In genomic region chr2:163733301-163733938, GRCh38 we compare ENCODE assay signal across 9 cellular contexts. TPM values are rescaled to one million over a fixed set of nuclear protein-coding genes. Genes with fewer than 3 reads are reported as not detected.
DNase-seq lines count a peak whose midpoint lies in the region; ATAC-seq and TF ChIP-seq lines count a peak whose summit lies in the region.
"Had no signal": no experiment of that assay in that cellular context is flagged by ENCODE, and none has a peak within 500 bp of the region (broad histone marks: within the 10 kb centered on the region; RNA-seq: fewer than 3 reads in every experiment).

No MANE protein-coding gene starts in this region.

- peak overlapping the region; percentile 51 to 95 (median 90) for H3K27ac ChIP-seq in spleen

- TF ChIP-seq CTCF in MCF 10A (IDR thresholded peaks at IDR 0.05; ENCODE audit: unreplicated experiment) (no peak), spleen (IDR thresholded peaks at IDR 0.05 in 8 of 11, conservative IDR thresholded peaks at IDR 0.05 in 3 of 11) (no peak)

- no peaks in the 10 kb centered on the region for H3K27me3 Mint-ChIP-seq in MCF 10A (ENCODE audit: insufficient read depth, unreplicated experiment)
- H3K27me3 Mint-ChIP-seq in activated T-helper 2 cell treated with anti-CD3 and anti-CD28 coated beads, Interferon-gamma antibody, Interleukin-2, Interleukin-4, amounts not matched to agents 10 μg/mL and 5 μg/mL and 100 μg/mL, durations not matched to agents 14 hours and 24 hours and 36 hours (ENCODE audit: low read depth): peaks cover 31% of the 10 kb centered on the region
- peaks cover 13% of the 10 kb centered on the region for H3K27me3 Mint-ChIP-seq in activated CD4-positive, alpha-beta memory T cell treated with anti-CD3 and anti-CD28 coated beads for 36 hours

- peak; percentile 55 for DNase-seq in LHCN-M2 (ENCODE audit: low read depth)
- DNase-seq in MCF 10A (ENCODE audit: unreplicated experiment): peak; percentile 47
- peak; percentile 60 for DNase-seq in kidney glomerular epithelial cell (lab: John Stamatoyannopoulos, UW)
- DNase-seq in spleen: peak; percentile 59
- DNase-seq in activated T-helper 2 cell treated with anti-CD3 and anti-CD28 coated beads, Interferon-gamma antibody, Interleukin-2, Interleukin-4, amounts not matched to agents 10 μg/mL and 5 μg/mL and 100 μg/mL, durations not matched to agents 14 hours and 24 hours and 36 hours (ENCODE audit: low spot score): no peak
- DNase-seq in T-helper 9 cell: no peak
- no peak for DNase-seq in activated CD4-positive, alpha-beta memory T cell treated with anti-CD3 and anti-CD28 coated beads for 36 hours
- DNase-seq: activated T-cell treated with anti-CD3 and anti-CD28 coated beads, Interleukin-2, amount 50 U/mL, for 48 hours had no signal

- 39 to 62% (median 60%) methylated on average over 15 of the region's 15 CpGs for WGBS in spleen, 5 donors

- peaks cover 22% of the 10 kb centered on the region for H3K4me1 Mint-ChIP-seq in MCF 10A (ENCODE audit: insufficient read depth, unreplicated experiment)
- peaks cover 3% of the 10 kb centered on the region for H3K4me1 Mint-ChIP-seq in activated T-helper 2 cell treated with anti-CD3 and anti-CD28 coated beads, Interferon-gamma antibody, Interleukin-2, Interleukin-4, amounts not matched to agents 10 μg/mL and 5 μg/mL and 100 μg/mL, durations not matched to agents 14 hours and 24 hours and 36 hours (ENCODE audit: low read depth)
- peaks cover 4% of the 10 kb centered on the region for H3K4me1 Mint-ChIP-seq in activated CD4-positive, alpha-beta memory T cell treated with anti-CD3 and anti-CD28 coated beads for 36 hours (ENCODE audit: low read depth)

- POLR2A ChIA-PET in MCF 10A (lab: Yijun Ruan, JAX): interaction anchor here (0.6 to 3.4 kb wide), 9 partner anchors 9 to 311 kb away, joined by 3 to 24 read pairs (median 3); no protein-coding TSS in a partner anchor
- POLR2A ChIA-PET in activated CD4-positive, alpha-beta memory T cell treated with anti-CD3 and anti-CD28 coated beads for 36 hours (lab: Charles Lee): no interaction called here

- H3K27ac Mint-ChIP-seq in MCF 10A (ENCODE audit: low read depth, unreplicated experiment): peak overlapping the region; percentile 95
- H3K27ac Mint-ChIP-seq in activated T-helper 2 cell treated with anti-CD3 and anti-CD28 coated beads, Interferon-gamma antibody, Interleukin-2, Interleukin-4, amounts not matched to agents 10 μg/mL and 5 μg/mL and 100 μg/mL, durations not matched to agents 14 hours and 24 hours and 36 hours: no peak overlapping the region
- H3K27ac Mint-ChIP-seq in activated CD4-positive, alpha-beta memory T cell treated with anti-CD3 and anti-CD28 coated beads for 36 hours: no peak overlapping the region

- no peaks in the 10 kb centered on the region for H3K9me3 Mint-ChIP-seq in MCF 10A (ENCODE audit: unreplicated experiment)
- H3K9me3 Mint-ChIP-seq in activated T-helper 2 cell treated with anti-CD3 and anti-CD28 coated beads, Interferon-gamma antibody, Interleukin-2, Interleukin-4, amounts not matched to agents 10 μg/mL and 5 μg/mL and 100 μg/mL, durations not matched to agents 14 hours and 24 hours and 36 hours: no peaks in the 10 kb centered on the region
- H3K9me3 Mint-ChIP-seq in activated CD4-positive, alpha-beta memory T cell treated with anti-CD3 and anti-CD28 coated beads for 36 hours: peaks cover 3% of the 10 kb centered on the region

- intact Hi-C loops in MCF 10A (cut with micrococcal nuclease): loop anchor here (5.0 to 10.0 kb wide), 5 partner anchors 51 to 699 kb away; no protein-coding TSS in a partner anchor
- intact Hi-C loops in spleen (cut with DNase I; ENCODE audit: low total_unique reads): no loop called here
- intact Hi-C loops in activated T-helper 2 cell treated with anti-CD3 and anti-CD28 coated beads, Interferon-gamma antibody, Interleukin-2, Interleukin-4, amounts not matched to agents 10 μg/mL and 5 μg/mL and 100 μg/mL, durations not matched to agents 14 hours and 24 hours and 36 hours (cut with micrococcal nuclease): no loop called here
- intact Hi-C loops in activated CD4-positive, alpha-beta memory T cell treated with anti-CD3 and anti-CD28 coated beads for 36 hours (cut with micrococcal nuclease): no loop called here

- no peak for TF ChIP-seq POLR2A in spleen (IDR thresholded peaks at IDR 0.05)

- CTCF ChIA-PET in MCF 10A (lab: Yijun Ruan, JAX): interaction anchor here (0.6 to 1.7 kb wide), 12 partner anchors 9 to 827 kb away, joined by 3 to 9 read pairs (median 4); no protein-coding TSS in a partner anchor
- CTCF ChIA-PET in activated CD4-positive, alpha-beta memory T cell treated with anti-CD3 and anti-CD28 coated beads for 36 hours (lab: Charles Lee): interaction anchor here (0.7 kb wide), 1 partner anchor 565 kb away, joined by 3 read pairs; no protein-coding TSS in a partner anchor

- H3K36me3 Mint-ChIP-seq in MCF 10A (ENCODE audit: insufficient read depth, unreplicated experiment): peaks cover 10% of the 10 kb centered on the region
- no peaks in the 10 kb centered on the region for H3K36me3 Mint-ChIP-seq in activated T-helper 2 cell treated with anti-CD3 and anti-CD28 coated beads, Interferon-gamma antibody, Interleukin-2, Interleukin-4, amounts not matched to agents 10 μg/mL and 5 μg/mL and 100 μg/mL, durations not matched to agents 14 hours and 24 hours and 36 hours (ENCODE audit: low read depth)
- H3K36me3 Mint-ChIP-seq in activated CD4-positive, alpha-beta memory T cell treated with anti-CD3 and anti-CD28 coated beads for 36 hours: no peaks in the 10 kb centered on the region

- H3K4me3 Mint-ChIP-seq in MCF 10A (ENCODE audit: unreplicated experiment): peak overlapping the region; percentile 86
- H3K4me3 Mint-ChIP-seq in activated T-helper 2 cell treated with anti-CD3 and anti-CD28 coated beads, Interferon-gamma antibody, Interleukin-2, Interleukin-4, amounts not matched to agents 10 μg/mL and 5 μg/mL and 100 μg/mL, durations not matched to agents 14 hours and 24 hours and 36 hours (ENCODE audit: low read depth): no peak overlapping the region
- H3K4me3 Mint-ChIP-seq in activated CD4-positive, alpha-beta memory T cell treated with anti-CD3 and anti-CD28 coated beads for 36 hours: no peak overlapping the region

- H3K27me3 ChIP-seq in spleen (replicated peaks in 1 of 7): peaks cover 0 to 39% (median 8%) of the 10 kb centered on the region in 7 donors

- BruUV-seq in MCF 10A (replicated peaks; lab: Mats Ljungman, UMichigan): no TSS peak

- H3K9me3 ChIP-seq in spleen: no peaks in the 10 kb centered on the region

- H3K36me3 ChIP-seq in spleen: no peaks in the 10 kb centered on the region

- peak overlapping the region in 7 of 8 donors; percentile 5 to 70 (median 48) for H3K4me3 ChIP-seq in spleen

- no peak for ATAC-seq in HG02938 (IDR thresholded peaks at IDR 0.05; ENCODE audit: unreplicated experiment)

- H3K4me1 ChIP-seq in spleen: peaks cover 0 to 19% (median 8%) of the 10 kb centered on the region in 6 donors

RNA-seq across cellular contexts. Expression of gene FIGN, which starts 2.4 kb away (rescaled TPM):
- 3.7 and 5.4 TPM in 2 replicates for total RNA-seq in LHCN-M2 (2014; rRNA removed)
- polyA plus RNA-seq in LHCN-M2 (2012): 2.0 TPM
- 9.0 and 11.7 TPM in 2 replicates for total RNA-seq in MCF 10A (2022)
- 10 to 100 TPM in 4 of 7 donors, 1 to 10 TPM in 3; 4.5 to 22.6 (median 11.5) TPM for total RNA-seq in spleen
- 1 to 10 TPM in 1 of 3 donors, under 1 TPM in 2; 0.50 to 2.2 (median 0.80) TPM for polyA plus RNA-seq in spleen
- total RNA-seq in activated T-helper 2 cell treated with anti-CD3 and anti-CD28 coated beads, Interferon-gamma antibody, Interleukin-2, Interleukin-4, amounts not matched to agents 10 μg/mL and 5 μg/mL and 100 μg/mL, durations not matched to agents 14 hours and 24 hours and 36 hours: not detected in 2 replicates
- total RNA-seq in activated CD4-positive, alpha-beta memory T cell treated with anti-CD3 and anti-CD28 coated beads for 36 hours: not detected

Comparison
In these comparisons a context has a peak if more than half of its experiments do, and no peak if none do; other contexts are left out.
1. DNase-seq: peak in LHCN-M2 (single experiment), MCF 10A (single experiment), kidney glomerular epithelial cell (single experiment) and spleen (single experiment); none in activated T-helper 2 cell treated with anti-CD3 and anti-CD28 coated beads, Interferon-gamma antibody, Interleukin-2, Interleukin-4, amounts not matched to agents 10 μg/mL and 5 μg/mL and 100 μg/mL, durations not matched to agents 14 hours and 24 hours and 36 hours (single experiment), T-helper 9 cell (single experiment) and activated CD4-positive, alpha-beta memory T cell treated with anti-CD3 and anti-CD28 coated beads for 36 hours (single experiment).